In the genomic region with DNA sequence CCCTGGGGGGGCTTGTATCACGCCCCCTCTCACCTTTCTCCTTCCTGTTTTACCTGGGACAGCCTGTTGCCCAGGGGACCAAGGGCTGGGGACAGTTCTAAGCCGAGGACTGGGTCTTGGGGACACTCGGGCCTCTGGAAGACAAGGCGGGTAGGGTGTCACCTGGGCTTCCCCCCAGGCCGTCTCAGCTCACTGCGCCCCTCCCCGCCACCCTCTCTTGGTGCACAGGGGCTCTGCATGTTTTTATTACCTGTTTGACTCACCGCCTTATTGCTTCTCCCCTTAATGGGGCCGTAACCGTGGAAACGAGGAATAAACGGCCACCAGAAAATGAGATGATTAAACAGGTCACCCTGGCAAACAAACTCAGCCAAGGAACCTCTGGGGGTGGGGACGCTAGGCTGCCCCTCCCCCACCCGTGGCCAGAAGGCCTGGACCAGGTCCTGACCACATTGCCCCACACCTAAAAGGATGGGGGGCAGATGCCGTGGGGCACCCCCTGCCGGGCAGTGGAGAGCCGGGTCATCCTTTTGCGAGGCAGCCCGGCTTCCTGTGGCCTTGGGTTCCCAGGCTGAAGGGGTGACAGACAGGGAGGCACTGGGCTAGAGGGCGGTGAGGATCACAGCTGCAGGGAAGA, we compare ENCODE assay signal across 9 cellular contexts.
DNase-seq lines count a peak whose midpoint lies in the region; ATAC-seq and TF ChIP-seq lines count a peak whose summit lies in the region.
"Had no signal": no experiment of that assay in that cellular context is flagged by ENCODE, and none has a peak within 500 bp of the region (broad histone marks: within the 10 kb centered on the region; RNA-seq: fewer than 3 reads in every experiment).

No MANE protein-coding gene starts in this region.

- TF ChIP-seq CTCF in MM.1S (IDR thresholded peaks at IDR 0.05; ENCODE audit: low read length) (0 out of 2 replicates have a peak, but pooled peaks have one; percentile 4), left lung (IDR thresholded peaks at IDR 0.05) (no peak)
- no peak for TF ChIP-seq CTCF in CD4-positive, alpha-beta T cell (IDR thresholded peaks at IDR 0.05)

- CTCF ChIA-PET in CD4-positive, alpha-beta T cell (lab: Charles Lee): no interaction called here

- no peaks in the 10 kb centered on the region for H3K27me3 Mint-ChIP-seq in CD4-positive, alpha-beta T cell
- peaks cover 3% of the 10 kb centered on the region for H3K27me3 Mint-ChIP-seq in activated T-helper 1 cell treated with anti-CD3 and anti-CD28 coated beads, Interleukin-12 subunit alpha, Interleukin-12 subunit beta, Interleukin-2, Interleukin-4 antibody, amounts not matched to agents 30 ng/mL and 10 ng/mL and 1 ng/mL, durations not matched to agents 14 hours and 24 hours and 36 hours (ENCODE audit: insufficient read depth)

- H3K4me2 ChIP-seq in MM.1S (ENCODE audit: low read depth, low read length): no peak overlapping the region

- H3K9me2 ChIP-seq in MM.1S (replicated peaks; ENCODE audit: insufficient read depth, low read length): no peaks in the 10 kb centered on the region

- H3K27ac Mint-ChIP-seq in stimulated activated effector memory CD8-positive, alpha-beta T cell treated with anti-CD3 and anti-CD28 coated beads, Interleukin-12 subunit alpha, Interleukin-12 subunit beta, amount 100 ng/mL, for 72 hours: peak overlapping the region; percentile 78
- no peak overlapping the region for H3K27ac Mint-ChIP-seq in CD4-positive, alpha-beta T cell
- no peak overlapping the region for H3K27ac Mint-ChIP-seq in activated T-helper 1 cell treated with anti-CD3 and anti-CD28 coated beads, Interleukin-12 subunit alpha, Interleukin-12 subunit beta, Interleukin-2, Interleukin-4 antibody, amounts not matched to agents 30 ng/mL and 10 ng/mL and 1 ng/mL, durations not matched to agents 14 hours and 24 hours and 36 hours

- H3K4me1 ChIP-seq in MM.1S (ENCODE audit: low read length) (no peaks in the 10 kb centered on the region), left lung (peaks cover 47 to 95% of the 10 kb centered on the region in 2 donors)

- no peaks in the 10 kb centered on the region for H4K20me1 ChIP-seq in MM.1S (ENCODE audit: insufficient read depth, low read length)

- no peak overlapping the region for H3K4me3 ChIP-seq in MM.1S (ENCODE audit: low read length)
- H3K4me3 ChIP-seq in left lung: no peak overlapping the region

- no peaks in the 10 kb centered on the region for H3K79me2 ChIP-seq in MM.1S (ENCODE audit: low read length)

- DNase-seq in MM.1S (no peak), SW480 (ENCODE audit: low spot score) (peak; percentile 41), left lung (no peak), dermis blood vessel endothelial cell (no peak)
- DNase-seq in stimulated activated effector memory CD8-positive, alpha-beta T cell treated with anti-CD3 and anti-CD28 coated beads, Interleukin-12 subunit alpha, Interleukin-12 subunit beta, amount 100 ng/mL, for 72 hours (ENCODE audit: low spot score in 2 of 2): no peak
- DNase-seq in CD4-positive, alpha-beta T cell: no peak
- no peak for DNase-seq in activated T-helper 1 cell treated with anti-CD3 and anti-CD28 coated beads, Interleukin-12 subunit alpha, Interleukin-12 subunit beta, Interleukin-2, Interleukin-4 antibody, amounts not matched to agents 30 ng/mL and 10 ng/mL and 1 ng/mL, durations not matched to agents 14 hours and 24 hours and 36 hours (ENCODE audit: low spot score)
- DNase-seq: EL, substantia nigra had no signal

- H3K4me1 Mint-ChIP-seq in stimulated activated effector memory CD8-positive, alpha-beta T cell treated with anti-CD3 and anti-CD28 coated beads, Interleukin-12 subunit alpha, Interleukin-12 subunit beta, amount 100 ng/mL, for 72 hours: peaks cover 68% of the 10 kb centered on the region
- H3K4me1 Mint-ChIP-seq in CD4-positive, alpha-beta T cell (ENCODE audit: low read depth): no peaks in the 10 kb centered on the region
- peaks cover 4% of the 10 kb centered on the region for H3K4me1 Mint-ChIP-seq in activated T-helper 1 cell treated with anti-CD3 and anti-CD28 coated beads, Interleukin-12 subunit alpha, Interleukin-12 subunit beta, Interleukin-2, Interleukin-4 antibody, amounts not matched to agents 30 ng/mL and 10 ng/mL and 1 ng/mL, durations not matched to agents 14 hours and 24 hours and 36 hours (ENCODE audit: low read depth)

- POLR2A ChIA-PET in CD4-positive, alpha-beta T cell (lab: Charles Lee): no interaction called here

- H3K9ac ChIP-seq in MM.1S (ENCODE audit: low read length): no peak overlapping the region

- ATAC-seq in left lung: peak; percentile 27
- ATAC-seq in stimulated activated effector memory CD8-positive, alpha-beta T cell treated with anti-CD3 and anti-CD28 coated beads, Interleukin-12 subunit alpha, Interleukin-12 subunit beta, amount 100 ng/mL, for 72 hours: no peak
- ATAC-seq in CD4-positive, alpha-beta T cell (ENCODE audit: poor library complexity): no peak

- H3K27ac ChIP-seq in MM.1S (ENCODE audit: low read length) (no peak overlapping the region), left lung (peak overlapping the region; percentile 74 to 79)
- H3K27ac ChIP-seq in CD4-positive, alpha-beta T cell (ENCODE audit: low read depth, low read length): no peak overlapping the region

- no peaks in the 10 kb centered on the region for H3F3A ChIP-seq in MM.1S (ENCODE audit: insufficient read depth, low read length)

- H3K27me3 ChIP-seq in MM.1S (replicated peaks; ENCODE audit: insufficient read depth, low read length) (peaks cover 100% of the 10 kb centered on the region), left lung (no peaks in the 10 kb centered on the region)
- no peaks in the 10 kb centered on the region for H3K27me3 ChIP-seq in CD4-positive, alpha-beta T cell (ENCODE audit: control insufficient read depth, insufficient read depth, low read length)

- no peaks in the 10 kb centered on the region for H3K36me3 ChIP-seq in MM.1S (replicated peaks; ENCODE audit: insufficient read depth, low read length)
- H3K36me3 ChIP-seq in left lung: no peaks in the 10 kb centered on the region

- H3K9me3 Mint-ChIP-seq in stimulated activated effector memory CD8-positive, alpha-beta T cell treated with anti-CD3 and anti-CD28 coated beads, Interleukin-12 subunit alpha, Interleukin-12 subunit beta, amount 100 ng/mL, for 72 hours: no peaks in the 10 kb centered on the region
- H3K9me3 Mint-ChIP-seq in CD4-positive, alpha-beta T cell: no peaks in the 10 kb centered on the region
- no peaks in the 10 kb centered on the region for H3K9me3 Mint-ChIP-seq in activated T-helper 1 cell treated with anti-CD3 and anti-CD28 coated beads, Interleukin-12 subunit alpha, Interleukin-12 subunit beta, Interleukin-2, Interleukin-4 antibody, amounts not matched to agents 30 ng/mL and 10 ng/mL and 1 ng/mL, durations not matched to agents 14 hours and 24 hours and 36 hours

- no peak overlapping the region for H3K4me3 Mint-ChIP-seq in stimulated activated effector memory CD8-positive, alpha-beta T cell treated with anti-CD3 and anti-CD28 coated beads, Interleukin-12 subunit alpha, Interleukin-12 subunit beta, amount 100 ng/mL, for 72 hours
- H3K4me3 Mint-ChIP-seq in CD4-positive, alpha-beta T cell: no peak overlapping the region
- H3K4me3 Mint-ChIP-seq in activated T-helper 1 cell treated with anti-CD3 and anti-CD28 coated beads, Interleukin-12 subunit alpha, Interleukin-12 subunit beta, Interleukin-2, Interleukin-4 antibody, amounts not matched to agents 30 ng/mL and 10 ng/mL and 1 ng/mL, durations not matched to agents 14 hours and 24 hours and 36 hours: no peak overlapping the region

- H3K9me3 ChIP-seq in MM.1S (replicated peaks; ENCODE audit: insufficient read depth, low read length) (no peaks in the 10 kb centered on the region), left lung (no peaks in the 10 kb centered on the region)
- H3K9me3 ChIP-seq in CD4-positive, alpha-beta T cell (ENCODE audit: control insufficient read depth, low read length): no peaks in the 10 kb centered on the region

- intact Hi-C loops in left lung (cut with DNase I): no loop called here
- intact Hi-C loops in CD4-positive, alpha-beta T cell (cut with DNase I, micrococcal nuclease): no loop called here
- intact Hi-C loops in activated T-helper 1 cell treated with anti-CD3 and anti-CD28 coated beads, Interleukin-12 subunit alpha, Interleukin-12 subunit beta, Interleukin-2, Interleukin-4 antibody, amounts not matched to agents 30 ng/mL and 10 ng/mL and 1 ng/mL, durations not matched to agents 14 hours and 24 hours and 36 hours (cut with micrococcal nuclease): no loop called here

- no peaks in the 10 kb centered on the region for H3K36me3 Mint-ChIP-seq in stimulated activated effector memory CD8-positive, alpha-beta T cell treated with anti-CD3 and anti-CD28 coated beads, Interleukin-12 subunit alpha, Interleukin-12 subunit beta, amount 100 ng/mL, for 72 hours
- H3K36me3 Mint-ChIP-seq in CD4-positive, alpha-beta T cell (ENCODE audit: low read depth): no peaks in the 10 kb centered on the region
- no peaks in the 10 kb centered on the region for H3K36me3 Mint-ChIP-seq in activated T-helper 1 cell treated with anti-CD3 and anti-CD28 coated beads, Interleukin-12 subunit alpha, Interleukin-12 subunit beta, Interleukin-2, Interleukin-4 antibody, amounts not matched to agents 30 ng/mL and 10 ng/mL and 1 ng/mL, durations not matched to agents 14 hours and 24 hours and 36 hours (ENCODE audit: low read depth)

- no peak overlapping the region for H2AFZ ChIP-seq in MM.1S (ENCODE audit: low read length)

Comparison
In these comparisons a context has a peak if more than half of its experiments do, and no peak if none do; other contexts are left out.
1. H3K27ac ChIP-seq: peak in left lung (2 of 2); none in MM.1S (single experiment) and CD4-positive, alpha-beta T cell (single experiment).